Comparison of ENCODE assay signal across 8 cellular contexts in genomic region chr3:158794936-158795518, GRCh38. TPM values are rescaled to one million over a fixed set of nuclear protein-coding genes. Genes with fewer than 3 reads are reported as not detected.
DNase-seq lines count a peak whose midpoint lies in the region; ATAC-seq and TF ChIP-seq lines count a peak whose summit lies in the region.

No MANE protein-coding gene starts in this region.

- H3K36me3 Mint-ChIP-seq in neural crest cell (ENCODE audit: low read depth), result no peaks in the 10 kb centered on the region
- H3K36me3 Mint-ChIP-seq in activated naive CD4-positive, alpha-beta T cell treated with anti-CD3 and anti-CD28 coated beads, Interleukin-2, amount 10 ng/mL, durations not matched to agents 7 days and 5 days, result no peaks in the 10 kb centered on the region

- H3K9me3 Mint-ChIP-seq in neural crest cell, result no peaks in the 10 kb centered on the region
- peaks cover 7% of the 10 kb centered on the region for H3K9me3 Mint-ChIP-seq in activated naive CD4-positive, alpha-beta T cell treated with anti-CD3 and anti-CD28 coated beads, Interleukin-2, amount 10 ng/mL, durations not matched to agents 7 days and 5 days

- CTCF ChIA-PET in activated naive CD4-positive, alpha-beta T cell treated with anti-CD3 and anti-CD28 coated beads, Interleukin-2, amount 10 ng/mL, durations not matched to agents 7 days and 5 days (lab: Charles Lee), result interaction anchor here (0.6 to 2.6 kb wide), 12 partner anchors 11 to 465 kb away, joined by 3 to 14 read pairs (median 6); partner anchors contain the start of gene GFM1

- H3K27me3 Mint-ChIP-seq in neural crest cell (ENCODE audit: low read depth), result peaks cover 45% of the 10 kb centered on the region
- peaks cover 18% of the 10 kb centered on the region for H3K27me3 Mint-ChIP-seq in activated naive CD4-positive, alpha-beta T cell treated with anti-CD3 and anti-CD28 coated beads, Interleukin-2, amount 10 ng/mL, durations not matched to agents 7 days and 5 days

- H3K4me1 Mint-ChIP-seq in neural crest cell, result peaks cover 4% of the 10 kb centered on the region
- H3K4me1 Mint-ChIP-seq in activated naive CD4-positive, alpha-beta T cell treated with anti-CD3 and anti-CD28 coated beads, Interleukin-2, amount 10 ng/mL, durations not matched to agents 7 days and 5 days, result peaks cover 4% of the 10 kb centered on the region

- H3K27me3 ChIP-seq in cardiac muscle cell, result peaks cover 46% of the 10 kb centered on the region

- no peak overlapping the region for H3K4me3 Mint-ChIP-seq in neural crest cell
- no peak overlapping the region for H3K4me3 Mint-ChIP-seq in activated naive CD4-positive, alpha-beta T cell treated with anti-CD3 and anti-CD28 coated beads, Interleukin-2, amount 10 ng/mL, durations not matched to agents 7 days and 5 days

- intact Hi-C loops in cardiac septum (cut with DNase I), result loop anchor here (10.0 kb wide), 2 partner anchors 140 to 250 kb away; no protein-coding TSS in a partner anchor

- DNase-seq in cardiac muscle cell (ENCODE audit: low read depth in 1 of 2, low spot score in 1 of 2) (peak in 1 of 2 donors; percentile 63), cardiac septum (ENCODE audit: low spot score) (no peak), NCI-H69 (lab: John Stamatoyannopoulos, UW) (peak; percentile 45), cerebellar cortex (ENCODE audit: low spot score) (peak; percentile 39), neural crest cell (ENCODE audit: low read depth, low spot score) (no peak), NK-92 (lab: John Stamatoyannopoulos, UW; ENCODE audit: unreplicated experiment) (no peak)
- DNase-seq in activated naive CD4-positive, alpha-beta T cell treated with anti-CD3 and anti-CD28 coated beads, Interleukin-2, amount 10 ng/mL, durations not matched to agents 7 days and 5 days, result no peak

- H3K4me3 ChIP-seq in cardiac muscle cell, result no peak overlapping the region

- peak; percentile 60 for TF ChIP-seq CTCF in cardiac muscle cell (IDR thresholded peaks at IDR 0.05; ENCODE audit: low read depth, low read length)
- peak; percentile 76 for TF ChIP-seq CTCF in neural crest cell (conservative IDR thresholded peaks at IDR 0.05)

- no peak overlapping the region for H3K27ac ChIP-seq in cardiac muscle cell

- ATAC-seq in HG02885 (IDR thresholded peaks at IDR 0.05; ENCODE audit: poor library complexity, unreplicated experiment), result peak; percentile 78

- H3K9me3 ChIP-seq in cardiac muscle cell (ENCODE audit: low read depth), result no peaks in the 10 kb centered on the region

- no peaks in the 10 kb centered on the region for H3K36me3 ChIP-seq in cardiac muscle cell

- H3K4me1 ChIP-seq in cardiac muscle cell (ENCODE audit: low read depth), result no peaks in the 10 kb centered on the region

- no peak overlapping the region for H3K27ac Mint-ChIP-seq in neural crest cell (ENCODE audit: unreplicated experiment)
- no peak overlapping the region for H3K27ac Mint-ChIP-seq in activated naive CD4-positive, alpha-beta T cell treated with anti-CD3 and anti-CD28 coated beads, Interleukin-2, amount 10 ng/mL, durations not matched to agents 7 days and 5 days

RNA-seq across cellular contexts. Expression of gene MFSD1, which starts 6.8 kb away (rescaled TPM):
- 12.4 and 19.4 TPM in 2 replicates for total RNA-seq in cardiac muscle cell
- polyA plus RNA-seq in cardiac muscle cell, result 9.3 and 31.8 TPM in 2 replicates
- total RNA-seq in cardiac septum, result 23.9 TPM
- 16.9 and 18.5 TPM in 2 replicates for total RNA-seq in neural crest cell

Comparison
In these comparisons a context has a peak if more than half of its experiments do, and no peak if none do; other contexts are left out.
1. DNase-seq: peak in NCI-H69 (single experiment) and cerebellar cortex (single experiment); none in cardiac septum (single experiment), neural crest cell (single experiment), NK-92 (single experiment) and activated naive CD4-positive, alpha-beta T cell treated with anti-CD3 and anti-CD28 coated beads, Interleukin-2, amount 10 ng/mL, durations not matched to agents 7 days and 5 days (single experiment).